Comparison of ENCODE assay signal across 29 cellular contexts in the genomic region with DNA sequence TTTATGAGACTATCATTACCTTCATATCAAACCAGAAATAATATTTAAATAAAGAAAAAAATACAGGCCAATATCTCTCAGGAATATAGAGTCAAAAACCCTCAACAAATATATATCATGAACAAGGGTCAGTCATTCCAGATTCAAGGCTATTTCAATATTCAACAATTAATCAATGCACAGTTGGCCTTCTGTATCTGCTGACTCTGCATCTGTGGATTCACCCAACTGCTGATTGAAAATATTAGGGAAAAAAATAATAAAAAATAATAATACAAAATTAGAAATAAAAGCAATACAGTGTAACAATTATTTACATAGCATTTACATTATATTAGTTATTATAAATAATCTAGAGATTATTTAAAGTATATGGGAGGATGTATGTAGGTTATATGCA.
"Had no signal": no experiment of that assay in that cellular context is flagged by ENCODE, and none has a peak within 500 bp of the region (broad histone marks: within the 10 kb centered on the region; RNA-seq: fewer than 3 reads in every experiment).

No MANE protein-coding gene starts in this region.

- H3K9me3 ChIP-seq: stomach, suprapubic skin, testis, thoracic aorta, thyroid gland, tibial artery, tibial nerve, transverse colon, upper lobe of left lung, upper lobe of right lung, uterus, vagina had no signal

- H3K4me1 Mint-ChIP-seq: stimulated activated effector memory CD8-positive, alpha-beta T cell treated with anti-CD3 and anti-CD28 coated beads, Interleukin-12 subunit alpha, Interleukin-12 subunit beta, amount 100 ng/mL, for 72 hours; stimulated activated memory B cell treated with anti-CD40 and anti-IgM and Interleukin-4, amounts not matched to agents 10 μg/mL and 1 μg/mL and 100 μg/mL, for 72 hours; stimulated activated naive B cell treated with anti-CD40 and anti-IgM and Interleukin-4, amounts not matched to agents 10 μg/mL and 1 μg/mL and 100 μg/mL, for 72 hours; stimulated activated naive CD8-positive, alpha-beta T cell treated with anti-CD3 and anti-CD28 coated beads, Interleukin-15, amount 100 ng/mL, for 72 hours had no signal

- DNase-seq: stimulated activated CD4-positive, alpha-beta T cell treated with anti-CD3 and anti-CD28 coated beads, Interleukin-2, amount 100 ng/mL, for 48 hours; stimulated activated CD4-positive, alpha-beta T cell treated with anti-CD3 and anti-CD28 coated beads, Interleukin-4, amount 100 ng/mL, for 1 hour; stimulated activated CD4-positive, alpha-beta T cell treated with anti-CD3 and anti-CD28 coated beads, Interleukin-4, amount 100 ng/mL, for 24 hours; stimulated activated CD4-positive, alpha-beta T cell treated with anti-CD3 and anti-CD28 coated beads, Interleukin-4, amount 100 ng/mL, for 4 hours; stimulated activated CD8-positive, alpha-beta memory T cell treated with anti-CD3 and anti-CD28 coated beads, Interleukin-4, amount 100 ng/mL, for 48 hours; stimulated activated naive B cell treated with anti-CD40 and anti-IgM and Interleukin-4, amounts not matched to agents 10 μg/mL and 1 μg/mL and 100 μg/mL, for 72 hours; stimulated activated naive CD4-positive, alpha-beta T cell; stimulated activated naive CD4-positive, alpha-beta T cell treated with Interleukin-2 at 50 U/mL for 16 hours; stimulated activated naive CD8-positive, alpha-beta T cell treated with anti-CD3 and anti-CD28 coated beads, Interleukin-15, amount 100 ng/mL, for 72 hours; stimulated activated naive CD8-positive, alpha-beta T cell treated with anti-CD3 and anti-CD28 coated beads, Interleukin-15, Interleukin-2, amounts not matched to agents 100 U/mL and 50 U/mL, for 24 hours; stomach; substantia nigra; testis; thyroid gland; tibial artery; transverse colon; trophoblast cell; upper lobe of left lung; upper lobe of right lung; uterus had no signal

- H3K4me3 Mint-ChIP-seq: stimulated activated effector memory CD8-positive, alpha-beta T cell treated with anti-CD3 and anti-CD28 coated beads, Interleukin-12 subunit alpha, Interleukin-12 subunit beta, amount 100 ng/mL, for 72 hours; stimulated activated memory B cell treated with anti-CD40 and anti-IgM and Interleukin-4, amounts not matched to agents 10 μg/mL and 1 μg/mL and 100 μg/mL, for 72 hours; stimulated activated naive B cell treated with anti-CD40 and anti-IgM and Interleukin-4, amounts not matched to agents 10 μg/mL and 1 μg/mL and 100 μg/mL, for 72 hours; stimulated activated naive CD8-positive, alpha-beta T cell treated with anti-CD3 and anti-CD28 coated beads, Interleukin-15, amount 100 ng/mL, for 72 hours; stimulated activated naive CD8-positive, alpha-beta T cell treated with anti-CD3 and anti-CD28 coated beads, Interleukin-15, Interleukin-2, amounts not matched to agents 100 ng/mL and 50 ng/mL, for 24 hours; type B pancreatic cell had no signal

- ATAC-seq: stimulated activated effector memory CD8-positive, alpha-beta T cell treated with anti-CD3 and anti-CD28 coated beads, Interleukin-12 subunit alpha, Interleukin-12 subunit beta, amount 100 ng/mL, for 72 hours; stimulated activated memory B cell treated with anti-CD40 and anti-IgM and Interleukin-4, amounts not matched to agents 10 μg/mL and 1 μg/mL and 100 μg/mL, for 72 hours; stimulated activated naive B cell treated with anti-CD40 and anti-IgM and Interleukin-4, amounts not matched to agents 10 μg/mL and 1 μg/mL and 100 μg/mL, for 72 hours; stimulated activated naive CD8-positive, alpha-beta T cell treated with anti-CD3 and anti-CD28 coated beads, Interleukin-15, amount 100 ng/mL, for 72 hours; stimulated activated naive CD8-positive, alpha-beta T cell treated with anti-CD3 and anti-CD28 coated beads, Interleukin-15, Interleukin-2, amounts not matched to agents 100 U/mL and 50 U/mL, for 24 hours; upper lobe of right lung had no signal

- H3K4me1 ChIP-seq: stomach, suprapubic skin, testis, thyroid gland, tibial artery, tibial nerve, transverse colon, upper lobe of left lung, upper lobe of right lung, uterus, vagina had no signal

- H3K27ac ChIP-seq: stomach, suprapubic skin, testis, thoracic aorta, thyroid gland, tibial artery, tibial nerve, transverse colon, upper lobe of left lung, upper lobe of right lung, uterus, vagina had no signal

- H3K9me3 Mint-ChIP-seq: stimulated activated memory B cell treated with anti-CD40 and anti-IgM and Interleukin-4, amounts not matched to agents 10 μg/mL and 1 μg/mL and 100 μg/mL, for 72 hours; stimulated activated naive B cell treated with anti-CD40 and anti-IgM and Interleukin-4, amounts not matched to agents 10 μg/mL and 1 μg/mL and 100 μg/mL, for 72 hours; type B pancreatic cell had no signal

- H3K36me3 ChIP-seq: stomach, suprapubic skin, thoracic aorta, thyroid gland, tibial artery, tibial nerve, transverse colon, upper lobe of left lung, upper lobe of right lung, uterus, vagina had no signal

- H3K27me3 ChIP-seq: stomach, suprapubic skin, testis, thyroid gland, tibial artery, tibial nerve, transverse colon, upper lobe of left lung, upper lobe of right lung, uterus, vagina had no signal

- H3K27ac Mint-ChIP-seq: stimulated activated effector memory CD8-positive, alpha-beta T cell treated with anti-CD3 and anti-CD28 coated beads, Interleukin-12 subunit alpha, Interleukin-12 subunit beta, amount 100 ng/mL, for 72 hours; stimulated activated memory B cell treated with anti-CD40 and anti-IgM and Interleukin-4, amounts not matched to agents 10 μg/mL and 1 μg/mL and 100 μg/mL, for 72 hours; stimulated activated naive B cell treated with anti-CD40 and anti-IgM and Interleukin-4, amounts not matched to agents 10 μg/mL and 1 μg/mL and 100 μg/mL, for 72 hours; stimulated activated naive CD8-positive, alpha-beta T cell treated with anti-CD3 and anti-CD28 coated beads, Interleukin-15, amount 100 ng/mL, for 72 hours; stimulated activated naive CD8-positive, alpha-beta T cell treated with anti-CD3 and anti-CD28 coated beads, Interleukin-15, Interleukin-2, amounts not matched to agents 100 ng/mL and 50 ng/mL, for 24 hours; type B pancreatic cell had no signal

- H3K4me3 ChIP-seq: stomach, suprapubic skin, testis, thoracic aorta, thyroid gland, tibial artery, tibial nerve, transverse colon, upper lobe of left lung, upper lobe of right lung, uterus, vagina had no signal

- FAIRE-seq: urothelium cell line had no signal

- H3K36me3 Mint-ChIP-seq: stimulated activated effector memory CD8-positive, alpha-beta T cell treated with anti-CD3 and anti-CD28 coated beads, Interleukin-12 subunit alpha, Interleukin-12 subunit beta, amount 100 ng/mL, for 72 hours; stimulated activated memory B cell treated with anti-CD40 and anti-IgM and Interleukin-4, amounts not matched to agents 10 μg/mL and 1 μg/mL and 100 μg/mL, for 72 hours; stimulated activated naive B cell treated with anti-CD40 and anti-IgM and Interleukin-4, amounts not matched to agents 10 μg/mL and 1 μg/mL and 100 μg/mL, for 72 hours; type B pancreatic cell had no signal

- H3K27me3 Mint-ChIP-seq: stimulated activated memory B cell treated with anti-CD40 and anti-IgM and Interleukin-4, amounts not matched to agents 10 μg/mL and 1 μg/mL and 100 μg/mL, for 72 hours; stimulated activated naive B cell treated with anti-CD40 and anti-IgM and Interleukin-4, amounts not matched to agents 10 μg/mL and 1 μg/mL and 100 μg/mL, for 72 hours; stimulated activated naive CD8-positive, alpha-beta T cell treated with anti-CD3 and anti-CD28 coated beads, Interleukin-15, amount 100 ng/mL, for 72 hours; stimulated activated naive CD8-positive, alpha-beta T cell treated with anti-CD3 and anti-CD28 coated beads, Interleukin-15, Interleukin-2, amounts not matched to agents 100 ng/mL and 50 ng/mL, for 24 hours; type B pancreatic cell had no signal
